ENCODE assay signal across 9 cellular contexts in the genomic region with DNA sequence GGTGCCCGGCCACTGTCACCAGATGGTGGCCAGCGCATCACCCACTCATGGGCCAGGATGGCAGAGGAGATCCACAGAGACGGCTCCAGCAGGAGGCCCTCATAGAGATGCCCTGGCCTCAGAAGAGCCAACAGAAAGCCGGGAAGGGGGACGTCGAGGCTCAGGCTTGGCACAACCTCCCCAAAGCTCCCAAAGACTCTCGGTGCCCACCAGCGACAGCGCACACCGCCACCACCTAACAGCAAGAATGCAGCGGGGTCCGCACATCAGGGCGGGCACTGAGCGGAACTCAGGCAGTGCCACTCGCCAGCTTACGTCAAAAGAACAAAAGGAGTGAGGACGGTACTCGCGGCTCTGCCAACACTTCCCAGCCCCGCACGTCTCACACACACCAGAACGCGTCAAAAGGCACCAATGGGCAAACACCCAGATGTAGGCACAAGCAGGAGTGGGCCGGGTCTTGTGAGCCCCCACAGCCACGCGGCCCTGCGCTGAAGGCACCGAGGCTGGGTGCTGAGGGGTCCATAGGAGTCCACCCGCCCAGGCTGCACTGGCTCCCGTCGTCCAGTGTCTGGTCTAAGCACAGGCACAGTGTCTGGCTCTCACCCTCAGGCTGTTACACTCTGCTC. TPM values are rescaled to one million over a fixed set of nuclear protein-coding genes. Genes with fewer than 3 reads are reported as not detected.
A peak's percentile ranks its signal among the peaks of the same experiment; 100 is the strongest.
DNase-seq lines count a peak whose midpoint lies in the region; ATAC-seq and TF ChIP-seq lines count a peak whose summit lies in the region.
"Not testable (repeated sequence)": the region's sequence is repeated elsewhere in the genome, so short reads cannot be mapped to it uniquely, and the experiment has no call there.
"Had no signal": no experiment of that assay in that cellular context is flagged by ENCODE, and none has a peak within 500 bp of the region (broad histone marks: within the 10 kb centered on the region; RNA-seq: fewer than 3 reads in every experiment).

No MANE protein-coding gene starts in this region.

- not testable (repeated sequence) for H3K27me3 ChIP-seq in IMR-90 (ENCODE audit: control insufficient read depth, insufficient read depth, low read length); right cardiac atrium (ENCODE audit: control insufficient read depth, insufficient read depth); muscle layer of colon (ENCODE audit: control insufficient read depth in 1 of 2, insufficient read depth in 2 of 2, low read length in 2 of 2); thoracic aorta (replicated peaks; ENCODE audit: insufficient read depth)

- peak; percentile 42 for DNase-seq in Ammon's horn (ENCODE audit: low spot score)
- DNase-seq in IMR-90; activated naive CD8-positive, alpha-beta T cell treated with anti-CD3 and anti-CD28 coated beads, Interleukin-2, amount 50 U/mL, for 24 hours; effector memory CD8-positive, alpha-beta T cell; thoracic aorta (ENCODE audit: low spot score): not testable (repeated sequence)
- DNase-seq in right cardiac atrium, result peak in 2 of 3 donors; percentile 77
- peak; percentile 69 for DNase-seq in sciatic nerve (ENCODE audit: low spot score)

- not testable (repeated sequence) for H3K4me3 Mint-ChIP-seq in activated naive CD8-positive, alpha-beta T cell treated with anti-CD3 and anti-CD28 coated beads, Interleukin-2, amount 50 U/mL, for 24 hours
- peak overlapping the region; percentile 40 to 65 for H3K4me3 Mint-ChIP-seq in effector memory CD8-positive, alpha-beta T cell

- H2BK5ac ChIP-seq in IMR-90 (ENCODE audit: low read depth, low read length, poor library complexity, severe bottlenecking), result peak overlapping the region; percentile 91

- WGBS in IMR-90 (ENCODE audit: extremely low coverage in 2 of 2, insufficient read length in 1 of 2), 2 experiments, result 74% methylated on average over 10 of the region's 31 CpGs; no CpG with 5 or more reads in 1 of the 2 experiments
- WGBS in right cardiac atrium, result 71% methylated on average over 31 of the region's 31 CpGs

- H2AFZ ChIP-seq in IMR-90 (replicated peaks; ENCODE audit: low read length, poor library complexity), result not testable (repeated sequence)

- in situ Hi-C loops in IMR-90 (cut with MboI; ENCODE audit: low sequenced_read_pairs), result not testable (repeated sequence)

- not testable (repeated sequence) for H3K36me3 ChIP-seq in IMR-90 (ENCODE audit: control insufficient read depth, insufficient read depth, low read length); muscle layer of colon (ENCODE audit: insufficient read depth, low read length); thoracic aorta

- peak overlapping the region; percentile 85 for H3K4ac ChIP-seq in IMR-90 (ENCODE audit: low read depth, low read length)

- ATAC-seq in IMR-90 (ENCODE audit: low read depth); thoracic aorta (ENCODE audit: insufficient number of reproducible peaks, low FRiP score, low read depth): not testable (repeated sequence)
- ATAC-seq in activated naive CD8-positive, alpha-beta T cell treated with anti-CD3 and anti-CD28 coated beads, Interleukin-2, amount 50 U/mL, for 24 hours, result peak; percentile 3
- ATAC-seq in effector memory CD8-positive, alpha-beta T cell (replicated peaks), result peak; percentile 1
- ATAC-seq in right cardiac atrium, result peak in 1 of 2 donors; percentile 2
- ATAC-seq in sciatic nerve, result peak; percentile 1

- intact Hi-C loops in IMR-90 (cut with micrococcal nuclease); right cardiac atrium (cut with DNase I); sciatic nerve (cut with DNase I): not testable (repeated sequence)

- TF ChIP-seq RAD21 in IMR-90 (IDR thresholded peaks at IDR 0.05; ENCODE audit: low read length), result not testable (repeated sequence)

- peak overlapping the region; percentile 9 for H4K91ac ChIP-seq in IMR-90 (ENCODE audit: insufficient read depth, low read depth, low read length)

- not testable (repeated sequence) for H3K9me3 ChIP-seq in IMR-90 (ENCODE audit: control insufficient read depth, insufficient read depth, low read length); right cardiac atrium (ENCODE audit: control insufficient read depth, low read length); muscle layer of colon (ENCODE audit: low read length); thoracic aorta

- not testable (repeated sequence) for TF ChIP-seq POLR2A in IMR-90 (IDR thresholded peaks at IDR 0.05; ENCODE audit: low read depth, low read length)

- POLR2A ChIA-PET in IMR-90 (lab: Charles Lee; ENCODE audit: unreplicated experiment), result interaction anchor here (0.7 kb wide), 1 partner anchor 29 kb away, joined by 5 read pairs; a partner anchor contains a TSS

- not testable (repeated sequence) for BruUV-seq in IMR-90 (replicated peaks; lab: Mats Ljungman, UMichigan)

- H3K56ac ChIP-seq in IMR-90 (ENCODE audit: extremely low read depth, insufficient read depth, low read length), result not testable (repeated sequence)

- H3K36me3 Mint-ChIP-seq in activated naive CD8-positive, alpha-beta T cell treated with anti-CD3 and anti-CD28 coated beads, Interleukin-2, amount 50 U/mL, for 24 hours (ENCODE audit: low read depth); effector memory CD8-positive, alpha-beta T cell (ENCODE audit: insufficient read depth): not testable (repeated sequence)

- TF ChIP-seq CTCF in IMR-90 (conservative IDR thresholded peaks at IDR 0.05; ENCODE audit: low read depth, low read length); thoracic aorta (IDR thresholded peaks at IDR 0.05): not testable (repeated sequence)

- H3K27ac Mint-ChIP-seq in activated naive CD8-positive, alpha-beta T cell treated with anti-CD3 and anti-CD28 coated beads, Interleukin-2, amount 50 U/mL, for 24 hours, result not testable (repeated sequence)
- H3K27ac Mint-ChIP-seq in effector memory CD8-positive, alpha-beta T cell, result peak overlapping the region; percentile 17 to 81

- H3K4me1 ChIP-seq in IMR-90 (ENCODE audit: control insufficient read depth, insufficient read depth, low read length), result peaks cover 33% of the 10 kb centered on the region
- peaks cover 10% of the 10 kb centered on the region for H3K4me1 ChIP-seq in right cardiac atrium (ENCODE audit: control insufficient read depth, insufficient read depth, low read length)
- peaks cover 29% of the 10 kb centered on the region for H3K4me1 ChIP-seq in muscle layer of colon (ENCODE audit: insufficient read depth, low read length)
- peaks cover 34 to 87% of the 10 kb centered on the region in 2 donors for H3K4me1 ChIP-seq in thoracic aorta (ENCODE audit: control insufficient read depth in 1 of 2, low read depth in 2 of 2)

- dilution Hi-C loops in IMR-90 (cut with HindIII; ENCODE audit: low sequenced_read_pairs, unreplicated experiment), result not testable (repeated sequence)

- peaks cover 18% of the 10 kb centered on the region for H3K4me1 Mint-ChIP-seq in activated naive CD8-positive, alpha-beta T cell treated with anti-CD3 and anti-CD28 coated beads, Interleukin-2, amount 50 U/mL, for 24 hours
- peaks cover 4 to 13% of the 10 kb centered on the region in 2 donors for H3K4me1 Mint-ChIP-seq in effector memory CD8-positive, alpha-beta T cell (ENCODE audit: low read depth in 2 of 2)

- peak overlapping the region in 1 of 2 experiments; percentile 83; a peak in 2 of 4 replicates for H4K8ac ChIP-seq in IMR-90 (ENCODE audit: low read depth in 2 of 2, low read length in 2 of 2)

- H2AK5ac ChIP-seq in IMR-90 (ENCODE audit: low read depth, low read length), result peak overlapping the region; percentile 93

- H3K27ac ChIP-seq in IMR-90 (ENCODE audit: insufficient read depth, low read length) (peak overlapping the region; percentile 86), right cardiac atrium (ENCODE audit: low read length) (peak overlapping the region; percentile 50), muscle layer of colon (ENCODE audit: low read depth, low read length) (peak overlapping the region; percentile 90), thoracic aorta (peak overlapping the region; percentile 95 to 100)

- not testable (repeated sequence) for H3K14ac ChIP-seq in IMR-90 (replicated peaks; ENCODE audit: low read depth, low read length)

- not testable (repeated sequence) for H3K4me3 ChIP-seq in IMR-90 (ENCODE audit: insufficient read depth, low read depth, low read length); right cardiac atrium (ENCODE audit: low read length)
- H3K4me3 ChIP-seq in muscle layer of colon (ENCODE audit: low read depth in 1 of 2, low read length in 2 of 2), result peak overlapping the region in 1 of 2 donors; percentile 0
- H3K4me3 ChIP-seq in thoracic aorta, result peak overlapping the region; percentile 73

- peaks cover 7 to 25% of the 10 kb centered on the region in 2 experiments; a peak in 3 of 4 replicates for H3K79me1 ChIP-seq in IMR-90 (ENCODE audit: low read depth in 1 of 2, low read length in 2 of 2)

- not testable (repeated sequence) for H3K9me3 Mint-ChIP-seq in activated naive CD8-positive, alpha-beta T cell treated with anti-CD3 and anti-CD28 coated beads, Interleukin-2, amount 50 U/mL, for 24 hours; effector memory CD8-positive, alpha-beta T cell

- H3K4me2 ChIP-seq in IMR-90 (ENCODE audit: low read depth, low read length), result peak overlapping the region; percentile 5; the same call in 1 of the 2 replicates

- peak overlapping the region; percentile 33; the same call in 1 of the 2 replicates for H3K23ac ChIP-seq in IMR-90 (ENCODE audit: low read depth, low read length)

- H2AK9ac ChIP-seq in IMR-90 (replicated peaks; ENCODE audit: low read depth, low read length, poor library complexity), result not testable (repeated sequence)

- H2BK20ac ChIP-seq in IMR-90 (ENCODE audit: low read depth, low read length), result not testable (repeated sequence)

- peaks cover 33% of the 10 kb centered on the region for H4K20me1 ChIP-seq in IMR-90 (ENCODE audit: insufficient read depth, low read length)

- not testable (repeated sequence) for H2BK120ac ChIP-seq in IMR-90 (ENCODE audit: low read depth, low read length)

- H3K9ac ChIP-seq in IMR-90 (ENCODE audit: low read depth, low read length) (peak overlapping the region; percentile 54), muscle layer of colon (ENCODE audit: low read length) (peak overlapping the region; percentile 57)

- peak overlapping the region; percentile 73; the same call in 1 of the 2 replicates for H4K5ac ChIP-seq in IMR-90 (ENCODE audit: low read depth, low read length)

- not testable (repeated sequence) for H3K27me3 Mint-ChIP-seq in activated naive CD8-positive, alpha-beta T cell treated with anti-CD3 and anti-CD28 coated beads, Interleukin-2, amount 50 U/mL, for 24 hours; effector memory CD8-positive, alpha-beta T cell

- CTCF ChIA-PET in IMR-90 (lab: Yijun Ruan, JAX), result not testable (repeated sequence)

- not testable (repeated sequence) for H3K9me1 ChIP-seq in IMR-90 (ENCODE audit: insufficient read depth, low read length)

- H2BK15ac ChIP-seq in IMR-90 (ENCODE audit: low read depth, low read length), result peak overlapping the region; percentile 4; the same call in 1 of the 3 replicates

- H3K18ac ChIP-seq in IMR-90 (ENCODE audit: low read depth, low read length), result peak overlapping the region; percentile 61; the same call in 1 of the 2 replicates

RNA-seq across cellular contexts. Expression of a gene that starts 8.7 kb away (rescaled TPM):
- 7.9 and 15.6 TPM in 2 replicates for total RNA-seq in IMR-90 (2012; rRNA removed)
- polyA plus RNA-seq in IMR-90 (2012; rRNA removed), result 97.3 and 118 TPM in 2 replicates
- 53.6 and 146 TPM in 2 replicates for polyA plus RNA-seq in IMR-90 (2012; cell fraction: cytosol; rRNA removed)
- polyA plus RNA-seq in IMR-90 (2012; cell fraction: nucleus; rRNA removed; ENCODE audit: low replicate concordance), result 423 and 1,655 TPM in 2 replicates
- total RNA-seq in right cardiac atrium, result 100 to 1,000 TPM in 2 of 4 donors, 10 to 100 TPM in 2; 95.9 to 111 (median 99.1) TPM
- 98.4 TPM for polyA plus RNA-seq in right cardiac atrium
- 159 TPM for total RNA-seq in sciatic nerve
- total RNA-seq in thoracic aorta, result 1,000 to 10,000 TPM in 1 of 2 donors, 100 to 1,000 TPM in 1; 838 to 1,071 TPM

RNA-seq across cellular contexts. Expression of a gene that starts 21.4 kb away (rescaled TPM):
- total RNA-seq in IMR-90 (2012; rRNA removed) (1.1 TPM in 2 replicates), right cardiac atrium (under 1 TPM in 3 of 4 donors, not detected in 1; 0.24 to 0.89 (median 0.88) TPM), sciatic nerve (0.40 TPM), thoracic aorta (not detected)
- polyA plus RNA-seq in IMR-90 (2012; rRNA removed) (4.5 and 4.8 TPM in 2 replicates), right cardiac atrium (0.95 TPM)
- polyA plus RNA-seq in IMR-90 (2012; cell fraction: cytosol; rRNA removed), result 2.8 and 4.9 TPM in 2 replicates
- polyA plus RNA-seq in IMR-90 (2012; cell fraction: nucleus; rRNA removed; ENCODE audit: low replicate concordance), result 33.0 and 40.5 TPM in 2 replicates
- total RNA-seq: activated naive CD4-positive, alpha-beta T cell treated with anti-CD3 and anti-CD28 coated beads for 36 hours had no signal

RNA-seq across cellular contexts. Expression of a gene that starts 28.5 kb away (rescaled TPM):
- total RNA-seq in IMR-90 (2012; rRNA removed) (26.4 and 29.6 TPM in 2 replicates), right cardiac atrium (10 to 100 TPM; 26.1 to 39.2 (median 33.0) TPM), sciatic nerve (44.8 TPM), thoracic aorta (10 to 100 TPM; 34.1 to 54.8 TPM)
- polyA plus RNA-seq in IMR-90 (2012; rRNA removed) (52.6 and 55.1 TPM in 2 replicates), right cardiac atrium (17.7 TPM)
- polyA plus RNA-seq in IMR-90 (2012; cell fraction: cytosol; rRNA removed), result 37.0 and 60.8 TPM in 2 replicates
- 79.2 and 173 TPM in 2 replicates for polyA plus RNA-seq in IMR-90 (2012; cell fraction: nucleus; rRNA removed; ENCODE audit: low replicate concordance)
